Comparison of ENCODE assay signal across 9 cellular contexts in the genomic region with DNA sequence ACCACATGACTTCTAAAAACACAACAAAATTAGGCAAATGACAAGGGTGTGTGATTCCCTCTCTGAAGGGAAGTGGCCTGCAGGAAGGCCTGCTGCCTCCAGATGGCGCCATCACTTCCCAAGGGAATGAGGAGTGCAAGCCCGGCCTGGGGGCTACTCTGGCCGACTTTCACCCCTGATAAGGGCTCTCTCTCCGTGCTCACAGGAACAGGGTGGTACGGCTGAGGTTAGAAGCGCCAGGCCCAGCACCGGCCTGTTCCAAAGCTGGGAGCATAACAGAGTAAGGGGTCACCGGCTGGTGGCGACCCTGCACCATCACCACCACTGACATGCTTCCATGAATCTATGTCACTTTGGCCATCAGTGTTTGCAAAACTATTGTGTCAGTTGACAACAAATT. TPM values are rescaled to one million over a fixed set of nuclear protein-coding genes. Genes with fewer than 3 reads are reported as not detected.
DNase-seq lines count a peak whose midpoint lies in the region; ATAC-seq and TF ChIP-seq lines count a peak whose summit lies in the region.
"Had no signal": no experiment of that assay in that cellular context is flagged by ENCODE, and none has a peak within 500 bp of the region (broad histone marks: within the 10 kb centered on the region; RNA-seq: fewer than 3 reads in every experiment).

No MANE protein-coding gene starts in this region.

- no peak for TF ChIP-seq POLR2A in esophagus squamous epithelium (IDR thresholded peaks at IDR 0.05)

- intact Hi-C loops in esophagus squamous epithelium (cut with DNase I): no loop called here

- ATAC-seq in GM18511 (IDR thresholded peaks at IDR 0.05; ENCODE audit: unreplicated experiment): no peak
- no peak for ATAC-seq in GM18858 (IDR thresholded peaks at IDR 0.05; ENCODE audit: unreplicated experiment)

- H3K4me1 Mint-ChIP-seq in neural progenitor cell (no peaks in the 10 kb centered on the region), immature natural killer cell (no peaks in the 10 kb centered on the region)

- H3K27ac ChIP-seq in esophagus squamous epithelium (no peak overlapping the region), neural progenitor cell (no peak overlapping the region)
- H3K27ac ChIP-seq: epithelial cell of prostate had no signal

- H3K4me1 ChIP-seq in esophagus squamous epithelium (peaks cover 0 to 21% (median 0%) of the 10 kb centered on the region in 3 donors), neural progenitor cell (no peaks in the 10 kb centered on the region)

- DNase-seq in AG09309 (ENCODE audit: low read depth): no peak
- peak; percentile 25 for DNase-seq in GM12865 (ENCODE audit: low read depth)
- peak; percentile 45 for DNase-seq in RKO (ENCODE audit: low spot score)
- DNase-seq in esophagus squamous epithelium (lab: John Stamatoyannopoulos, UW): no peak
- peak; percentile 81 for DNase-seq in neural progenitor cell (ENCODE audit: low spot score)
- no peak for DNase-seq in immature natural killer cell

- H3K4me2 ChIP-seq in neural progenitor cell: no peak overlapping the region

- no peaks in the 10 kb centered on the region for H3F3A ChIP-seq in neural progenitor cell (ENCODE audit: low read depth)

- H3K27ac Mint-ChIP-seq in neural progenitor cell (no peak overlapping the region), immature natural killer cell (no peak overlapping the region)

- H2AFZ ChIP-seq in neural progenitor cell (replicated peaks): peak overlapping the region; percentile 82

- no peaks in the 10 kb centered on the region for H3K9me3 Mint-ChIP-seq in neural progenitor cell
- no peaks in the 10 kb centered on the region for H3K9me3 Mint-ChIP-seq in immature natural killer cell

- no peak overlapping the region for H3K4me3 ChIP-seq in AG09309 (ENCODE audit: control insufficient read depth, low read depth, low read length)
- no peak overlapping the region for H3K4me3 ChIP-seq in GM12865 (ENCODE audit: low read depth, low read length)
- H3K4me3 ChIP-seq in esophagus squamous epithelium: no peak overlapping the region
- no peak overlapping the region for H3K4me3 ChIP-seq in neural progenitor cell

- WGBS in esophagus squamous epithelium, 2 donors: 50 to 62% methylated on average over 4 to 5 of the region's 9 CpGs

- no peaks in the 10 kb centered on the region for H3K27me3 Mint-ChIP-seq in neural progenitor cell (ENCODE audit: insufficient read depth, low read depth)
- peaks cover 2% of the 10 kb centered on the region in 3 donors for H3K27me3 Mint-ChIP-seq in immature natural killer cell (ENCODE audit: low read depth in 3 of 3)

- H3K27me3 ChIP-seq in esophagus squamous epithelium (no peaks in the 10 kb centered on the region), neural progenitor cell (no peaks in the 10 kb centered on the region)

- H3K79me2 ChIP-seq in neural progenitor cell (ENCODE audit: low read depth): no peaks in the 10 kb centered on the region

- H3K36me3 Mint-ChIP-seq in neural progenitor cell: no peaks in the 10 kb centered on the region
- no peaks in the 10 kb centered on the region for H3K36me3 Mint-ChIP-seq in immature natural killer cell

- no peaks in the 10 kb centered on the region for H3K36me3 ChIP-seq in esophagus squamous epithelium
- no peaks in the 10 kb centered on the region for H3K36me3 ChIP-seq in neural progenitor cell

- H3K4me3 Mint-ChIP-seq in neural progenitor cell (no peak overlapping the region), immature natural killer cell (no peak overlapping the region)

- TF ChIP-seq CTCF in AG09309 (IDR thresholded peaks at IDR 0.05; ENCODE audit: control insufficient read depth, insufficient read depth, low read depth, low read length, missing control alignments): peak; percentile 88
- peak; percentile 65 for TF ChIP-seq CTCF in GM12865 (IDR thresholded peaks at IDR 0.05; ENCODE audit: insufficient read depth, low read depth, low read length, missing control alignments)
- TF ChIP-seq CTCF in esophagus squamous epithelium (IDR thresholded peaks at IDR 0.05): peak; percentile 11 to 76 (median 58)
- TF ChIP-seq CTCF in neural progenitor cell (IDR thresholded peaks at IDR 0.05): peak; percentile 93

- H3K9ac ChIP-seq in neural progenitor cell: no peak overlapping the region

- H4K20me1 ChIP-seq in neural progenitor cell (ENCODE audit: low read depth): no peaks in the 10 kb centered on the region

- H3K9me3 ChIP-seq in esophagus squamous epithelium (no peaks in the 10 kb centered on the region), neural progenitor cell (ENCODE audit: low read depth) (no peaks in the 10 kb centered on the region)

RNA-seq across cellular contexts. Expression of a gene that starts 13.1 kb away (rescaled TPM):
- total RNA-seq in esophagus squamous epithelium: not detected
- not detected in 2 replicates for total RNA-seq in neural progenitor cell (ENCODE audit: low replicate concordance)
- polyA plus RNA-seq in immature natural killer cell: not detected

RNA-seq across cellular contexts. Expression of a gene that starts 22.8 kb away (rescaled TPM):
- total RNA-seq in esophagus squamous epithelium (1 to 10 TPM in 1 of 4 donors, under 1 TPM in 3; 0.29 to 1.4 (median 0.73) TPM), neural progenitor cell (ENCODE audit: low replicate concordance) (not detected in 2 replicates)
- not detected for polyA plus RNA-seq in immature natural killer cell

RNA-seq across cellular contexts. Expression of a gene that starts 39.0 kb away (rescaled TPM):
- not detected for total RNA-seq in esophagus squamous epithelium
- total RNA-seq in neural progenitor cell (ENCODE audit: low replicate concordance): 0.19 TPM in 1 of 2 replicates, not detected in the other
- polyA plus RNA-seq in immature natural killer cell: not detected

Comparison
In these comparisons a context has a peak if more than half of its experiments do, and no peak if none do; other contexts are left out.
1. DNase-seq: peak in GM12865 (single experiment), RKO (single experiment) and neural progenitor cell (single experiment); none in AG09309 (single experiment), esophagus squamous epithelium (single experiment) and immature natural killer cell (0 of 3).
2. Peak in every context shown above with its lines, with median percentiles within 50 percentile points of each other: CTCF ChIP-seq.